ENCODE assay signal across 22 cellular contexts in genomic region chr15:44500555-44500954, GRCh38. TPM values are rescaled to one million over a fixed set of nuclear protein-coding genes. Genes with fewer than 3 reads are reported as not detected.
DNase-seq lines count a peak whose midpoint lies in the region; ATAC-seq, FAIRE-seq and TF ChIP-seq lines count a peak whose summit lies in the region.
"Had no signal": no experiment of that assay in that cellular context is flagged by ENCODE, and none has a peak within 500 bp of the region (broad histone marks: within the 10 kb centered on the region; RNA-seq: fewer than 3 reads in every experiment).

No MANE protein-coding gene starts in this region.

- no peak for DNase-seq in activated T-cell treated with anti-CD3 and anti-CD28 coated beads, Interleukin-2, amount 50 U/mL, for 24 hours
- no peak for DNase-seq in activated T-cell treated with anti-CD3 and anti-CD28 coated beads, Interleukin-2, amount 50 U/mL, for 1 hour
- DNase-seq in H54 (ENCODE audit: insufficient read length, low spot score) = no peak
- no peak for DNase-seq in activated naive CD8-positive, alpha-beta T cell treated with anti-CD3 and anti-CD28 coated beads, Interleukin-2, amount 50 U/mL, for 24 hours
- no peak for DNase-seq in neural progenitor cell (ENCODE audit: low spot score)
- DNase-seq in osteoblast (ENCODE audit: insufficient read length, low spot score, missing footprints) = no peak
- DNase-seq in stimulated activated CD4-positive, alpha-beta T cell treated with anti-CD3 and anti-CD28 coated beads, Interleukin-4, amount 100 ng/mL, for 24 hours = no peak
- DNase-seq: activated naive CD4-positive, alpha-beta T cell treated with Interleukin-2 at 50 U/mL for 16 hours; foreskin fibroblast; hypothalamus; IMR-90; kidney; mesendoderm; NCI-H2029 treated with DMSO at 0.1 percent for 48 hours; NCI-H510A; RPMI8226; stimulated activated naive B cell treated with anti-CD40 and anti-IgM and Interleukin-4, amounts not matched to agents 10 μg/mL and 1 μg/mL and 100 μg/mL, for 72 hours; trophoblast cell had no signal

- H3K27ac ChIP-seq in neural progenitor cell (peak overlapping the region; percentile 71), osteoblast (ENCODE audit: low read depth, low read length) (no peak overlapping the region)
- H3K27ac ChIP-seq: HL-60 had no signal

- H3K9me3 Mint-ChIP-seq in activated T-cell treated with anti-CD3 and anti-CD28 coated beads, Interleukin-2, amount 50 U/mL, for 24 hours = no peaks in the 10 kb centered on the region
- no peaks in the 10 kb centered on the region for H3K9me3 Mint-ChIP-seq in activated naive CD8-positive, alpha-beta T cell treated with anti-CD3 and anti-CD28 coated beads, Interleukin-2, amount 50 U/mL, for 24 hours
- no peaks in the 10 kb centered on the region for H3K9me3 Mint-ChIP-seq in neural progenitor cell
- H3K9me3 Mint-ChIP-seq: CD14-positive monocyte; stimulated activated naive B cell treated with anti-CD40 and anti-IgM and Interleukin-4, amounts not matched to agents 10 μg/mL and 1 μg/mL and 100 μg/mL, for 72 hours had no signal

- H3K36me3 Mint-ChIP-seq in activated T-cell treated with anti-CD3 and anti-CD28 coated beads, Interleukin-2, amount 50 U/mL, for 24 hours (ENCODE audit: low read depth) = peaks cover 82% of the 10 kb centered on the region
- peaks cover 18% of the 10 kb centered on the region for H3K36me3 Mint-ChIP-seq in activated naive CD8-positive, alpha-beta T cell treated with anti-CD3 and anti-CD28 coated beads, Interleukin-2, amount 50 U/mL, for 24 hours (ENCODE audit: low read depth)
- peaks cover 10% of the 10 kb centered on the region for H3K36me3 Mint-ChIP-seq in neural progenitor cell

- TF ChIP-seq CTCF in neural progenitor cell (IDR thresholded peaks at IDR 0.05) (no peak), osteoblast (IDR thresholded peaks at IDR 0.05; ENCODE audit: extremely low read depth, low read depth, low read length) (no peak)

- no peaks in the 10 kb centered on the region for H3K4me1 ChIP-seq in neural progenitor cell
- no peaks in the 10 kb centered on the region for H3K4me1 ChIP-seq in osteoblast (ENCODE audit: insufficient read depth, low read length)

- H3K36me3 ChIP-seq in neural progenitor cell (peaks cover 20% of the 10 kb centered on the region), osteoblast (ENCODE audit: insufficient read depth, low read length) (peaks cover 10% of the 10 kb centered on the region)

- no peak overlapping the region for H3K9ac ChIP-seq in neural progenitor cell

- peak; percentile 40 for ATAC-seq in activated naive CD8-positive, alpha-beta T cell treated with anti-CD3 and anti-CD28 coated beads, Interleukin-2, amount 50 U/mL, for 24 hours
- no peak for ATAC-seq in GM19452 (IDR thresholded peaks at IDR 0.05; ENCODE audit: unreplicated experiment)
- ATAC-seq: stimulated activated naive B cell treated with anti-CD40 and anti-IgM and Interleukin-4, amounts not matched to agents 10 μg/mL and 1 μg/mL and 100 μg/mL, for 72 hours had no signal

- peaks cover 23% of the 10 kb centered on the region for H3K4me1 Mint-ChIP-seq in activated T-cell treated with anti-CD3 and anti-CD28 coated beads, Interleukin-2, amount 50 U/mL, for 24 hours (ENCODE audit: low read depth)
- H3K4me1 Mint-ChIP-seq in activated naive CD8-positive, alpha-beta T cell treated with anti-CD3 and anti-CD28 coated beads, Interleukin-2, amount 50 U/mL, for 24 hours = peaks cover 17% of the 10 kb centered on the region
- no peaks in the 10 kb centered on the region for H3K4me1 Mint-ChIP-seq in neural progenitor cell
- H3K4me1 Mint-ChIP-seq: CD14-positive monocyte had no signal

- peak overlapping the region; percentile 26 for H3K4me3 Mint-ChIP-seq in activated T-cell treated with anti-CD3 and anti-CD28 coated beads, Interleukin-2, amount 50 U/mL, for 24 hours
- H3K4me3 Mint-ChIP-seq in activated naive CD8-positive, alpha-beta T cell treated with anti-CD3 and anti-CD28 coated beads, Interleukin-2, amount 50 U/mL, for 24 hours = no peak overlapping the region
- no peak overlapping the region for H3K4me3 Mint-ChIP-seq in neural progenitor cell
- H3K4me3 Mint-ChIP-seq: CD14-positive monocyte; stimulated activated naive B cell treated with anti-CD40 and anti-IgM and Interleukin-4, amounts not matched to agents 10 μg/mL and 1 μg/mL and 100 μg/mL, for 72 hours had no signal

- peaks cover 8% of the 10 kb centered on the region for H4K20me1 ChIP-seq in neural progenitor cell (ENCODE audit: low read depth)
- no peaks in the 10 kb centered on the region for H4K20me1 ChIP-seq in osteoblast (ENCODE audit: insufficient read depth, low read length)

- peak overlapping the region; percentile 88 for H3K27ac Mint-ChIP-seq in activated T-cell treated with anti-CD3 and anti-CD28 coated beads, Interleukin-2, amount 50 U/mL, for 24 hours
- H3K27ac Mint-ChIP-seq in activated naive CD8-positive, alpha-beta T cell treated with anti-CD3 and anti-CD28 coated beads, Interleukin-2, amount 50 U/mL, for 24 hours = peak overlapping the region; percentile 1
- no peak overlapping the region for H3K27ac Mint-ChIP-seq in neural progenitor cell

- peaks cover 35% of the 10 kb centered on the region for H3F3A ChIP-seq in neural progenitor cell (ENCODE audit: low read depth)

- H2AFZ ChIP-seq in neural progenitor cell (replicated peaks) (no peak overlapping the region), osteoblast (ENCODE audit: low read length) (no peak overlapping the region)

- H3K9me3 ChIP-seq in neural progenitor cell (ENCODE audit: low read depth) (no peaks in the 10 kb centered on the region), osteoblast (ENCODE audit: low read depth, low read length) (no peaks in the 10 kb centered on the region)

- TF ChIP-seq POLR2A in H54 (IDR thresholded peaks at IDR 0.05; ENCODE audit: low read depth, low read length) = no peak

- H3K27me3 Mint-ChIP-seq in activated T-cell treated with anti-CD3 and anti-CD28 coated beads, Interleukin-2, amount 50 U/mL, for 24 hours = no peaks in the 10 kb centered on the region
- no peaks in the 10 kb centered on the region for H3K27me3 Mint-ChIP-seq in activated naive CD8-positive, alpha-beta T cell treated with anti-CD3 and anti-CD28 coated beads, Interleukin-2, amount 50 U/mL, for 24 hours
- peaks cover 1% of the 10 kb centered on the region for H3K27me3 Mint-ChIP-seq in neural progenitor cell (ENCODE audit: insufficient read depth, low read depth)
- H3K27me3 Mint-ChIP-seq: stimulated activated naive B cell treated with anti-CD40 and anti-IgM and Interleukin-4, amounts not matched to agents 10 μg/mL and 1 μg/mL and 100 μg/mL, for 72 hours had no signal

- H3K4me2 ChIP-seq in neural progenitor cell = no peak overlapping the region
- H3K4me2 ChIP-seq in osteoblast (ENCODE audit: insufficient read depth, low read length) = no peak overlapping the region

- H3K27me3 ChIP-seq in neural progenitor cell (no peaks in the 10 kb centered on the region), osteoblast (ENCODE audit: insufficient read depth, low read length) (no peaks in the 10 kb centered on the region)

- H3K4me3 ChIP-seq in neural progenitor cell = no peak overlapping the region
- no peak overlapping the region for H3K4me3 ChIP-seq in osteoblast (ENCODE audit: insufficient read depth, low read length)

- peaks cover 34% of the 10 kb centered on the region for H3K79me2 ChIP-seq in neural progenitor cell (ENCODE audit: low read depth)
- peaks cover 12% of the 10 kb centered on the region for H3K79me2 ChIP-seq in osteoblast (ENCODE audit: insufficient read depth, low read length)

- peak; percentile 72 for FAIRE-seq in H54 (lab: Jason Lieb, UNC)
- FAIRE-seq: endothelial cell of umbilical vein had no signal

RNA-seq across cellular contexts. Expression of gene EIF3J, which starts 36.4 kb away (rescaled TPM):
- total RNA-seq in neural progenitor cell (ENCODE audit: low replicate concordance) = 43.8 and 76.2 TPM in 2 replicates
- 36.2 and 39.2 TPM in 2 replicates for total RNA-seq in osteoblast
